In the genomic region with DNA sequence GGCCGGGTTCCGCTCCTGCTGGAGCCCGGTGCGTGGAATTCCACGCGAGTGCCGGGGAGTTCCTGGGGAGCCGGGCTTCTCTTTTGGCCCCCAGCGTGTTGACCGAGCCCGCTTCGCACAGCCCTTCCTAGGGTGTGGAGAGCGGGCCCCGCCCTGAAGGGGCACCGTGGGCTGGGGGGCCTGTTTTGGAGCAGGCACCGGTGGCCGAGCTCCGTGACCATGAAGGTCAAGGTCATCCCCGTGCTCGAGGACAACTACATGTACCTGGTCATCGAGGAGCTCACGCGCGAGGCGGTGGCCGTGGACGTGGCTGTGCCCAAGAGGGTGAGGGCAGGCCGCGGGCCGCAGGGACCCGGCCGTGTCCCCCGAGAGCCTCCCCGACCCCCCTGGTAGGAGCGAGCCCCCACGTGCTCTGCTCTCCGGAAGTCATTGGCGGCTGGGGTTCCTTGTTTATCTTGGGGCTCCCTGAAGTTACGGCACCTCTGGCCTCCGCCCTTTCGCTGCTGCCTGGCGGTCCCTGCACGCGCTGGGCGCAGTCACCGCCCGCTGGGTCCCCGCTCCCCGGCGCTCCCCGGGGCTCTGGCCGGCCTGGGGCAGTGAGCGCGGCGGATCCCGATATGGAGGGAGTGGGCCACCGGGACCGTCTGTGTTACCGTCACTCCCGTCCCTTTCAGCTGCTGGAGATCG, we compare ENCODE assay signal across 1 cellular context.
A peak's percentile ranks its signal among the peaks of the same experiment; 100 is the strongest.
TF ChIP-seq lines count a peak whose summit lies in the region.

No MANE protein-coding gene starts in this region.

TF ChIP-seq in GM12878, 131 proteins besides CTCF, POLR2A, EP300 and RAD21 (continues in another document):
- TF ChIP-seq TBL1XR1 (IDR thresholded peaks at IDR 0.05; ENCODE audit: low read depth, low read length): no peak
- TF ChIP-seq RB1 (IDR thresholded peaks at IDR 0.05; ENCODE audit: borderline replicate concordance): no peak
- no peak for TF ChIP-seq BCL11A (IDR thresholded peaks at IDR 0.05; ENCODE audit: low read depth, low read length)
- TF ChIP-seq, protein P1, sequence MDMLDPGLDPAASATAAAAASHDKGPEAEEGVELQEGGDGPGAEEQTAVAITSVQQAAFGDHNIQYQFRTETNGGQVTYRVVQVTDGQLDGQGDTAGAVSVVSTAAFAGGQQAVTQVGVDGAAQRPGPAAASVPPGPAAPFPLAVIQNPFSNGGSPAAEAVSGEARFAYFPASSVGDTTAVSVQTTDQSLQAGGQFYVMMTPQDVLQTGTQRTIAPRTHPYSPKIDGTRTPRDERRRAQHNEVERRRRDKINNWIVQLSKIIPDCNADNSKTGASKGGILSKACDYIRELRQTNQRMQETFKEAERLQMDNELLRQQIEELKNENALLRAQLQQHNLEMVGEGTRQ (IDR thresholded peaks at IDR 0.05; ENCODE audit: borderline replicate concordance, low read depth, low read length): no peak
- TF ChIP-seq BMI1 (IDR thresholded peaks at IDR 0.05; ENCODE audit: borderline replicate concordance): no peak
- TF ChIP-seq SUZ12 (IDR thresholded peaks at IDR 0.05; ENCODE audit: unreplicated experiment): no peak
- no peak for TF ChIP-seq ETV6 (conservative IDR thresholded peaks at IDR 0.05 in 1 of 2, IDR thresholded peaks at IDR 0.05 in 1 of 2; ENCODE audit: borderline replicate concordance in 1 of 2, low read depth in 1 of 2)
- TF ChIP-seq BRCA1 (IDR thresholded peaks at IDR 0.05; ENCODE audit: low read depth, low read length): no peak
- no peak for TF ChIP-seq ZZZ3 (IDR thresholded peaks at IDR 0.05; ENCODE audit: control insufficient read depth, insufficient read length, low read depth)
- TF ChIP-seq JUNB (IDR thresholded peaks at IDR 0.05): no peak
- TF ChIP-seq FOXM1 (IDR thresholded peaks at IDR 0.05; ENCODE audit: low read depth, low read length): no peak
- TF ChIP-seq MXI1 (IDR thresholded peaks at IDR 0.05; ENCODE audit: low read depth, low read length): no peak
- TF ChIP-seq STAT3 (IDR thresholded peaks at IDR 0.05; ENCODE audit: low read depth, low read length): no peak
- TF ChIP-seq ZNF207 (IDR thresholded peaks at IDR 0.05; ENCODE audit: borderline replicate concordance): no peak
- TF ChIP-seq NR2C1 (IDR thresholded peaks at IDR 0.05): no peak
- TF ChIP-seq, protein P2, sequence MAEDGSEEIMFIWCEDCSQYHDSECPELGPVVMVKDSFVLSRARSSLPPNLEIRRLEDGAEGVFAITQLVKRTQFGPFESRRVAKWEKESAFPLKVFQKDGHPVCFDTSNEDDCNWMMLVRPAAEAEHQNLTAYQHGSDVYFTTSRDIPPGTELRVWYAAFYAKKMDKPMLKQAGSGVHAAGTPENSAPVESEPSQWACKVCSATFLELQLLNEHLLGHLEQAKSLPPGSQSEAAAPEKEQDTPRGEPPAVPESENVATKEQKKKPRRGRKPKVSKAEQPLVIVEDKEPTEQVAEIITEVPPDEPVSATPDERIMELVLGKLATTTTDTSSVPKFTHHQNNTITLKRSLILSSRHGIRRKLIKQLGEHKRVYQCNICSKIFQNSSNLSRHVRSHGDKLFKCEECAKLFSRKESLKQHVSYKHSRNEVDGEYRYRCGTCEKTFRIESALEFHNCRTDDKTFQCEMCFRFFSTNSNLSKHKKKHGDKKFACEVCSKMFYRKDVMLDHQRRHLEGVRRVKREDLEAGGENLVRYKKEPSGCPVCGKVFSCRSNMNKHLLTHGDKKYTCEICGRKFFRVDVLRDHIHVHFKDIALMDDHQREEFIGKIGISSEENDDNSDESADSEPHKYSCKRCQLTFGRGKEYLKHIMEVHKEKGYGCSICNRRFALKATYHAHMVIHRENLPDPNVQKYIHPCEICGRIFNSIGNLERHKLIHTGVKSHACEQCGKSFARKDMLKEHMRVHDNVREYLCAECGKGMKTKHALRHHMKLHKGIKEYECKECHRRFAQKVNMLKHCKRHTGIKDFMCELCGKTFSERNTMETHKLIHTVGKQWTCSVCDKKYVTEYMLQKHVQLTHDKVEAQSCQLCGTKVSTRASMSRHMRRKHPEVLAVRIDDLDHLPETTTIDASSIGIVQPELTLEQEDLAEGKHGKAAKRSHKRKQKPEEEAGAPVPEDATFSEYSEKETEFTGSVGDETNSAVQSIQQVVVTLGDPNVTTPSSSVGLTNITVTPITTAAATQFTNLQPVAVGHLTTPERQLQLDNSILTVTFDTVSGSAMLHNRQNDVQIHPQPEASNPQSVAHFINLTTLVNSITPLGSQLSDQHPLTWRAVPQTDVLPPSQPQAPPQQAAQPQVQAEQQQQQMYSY (CRISPR knock-in tag; IDR thresholded peaks at IDR 0.05): no peak
- no peak for TF ChIP-seq SIX5 (IDR thresholded peaks at IDR 0.05; ENCODE audit: low read depth, low read length, severe bottlenecking)
- TF ChIP-seq SRF (IDR thresholded peaks at IDR 0.05; ENCODE audit: low read depth in 2 of 2, low read length in 2 of 2): no peak
- no peak for TF ChIP-seq EZH2 (IDR thresholded peaks at IDR 0.05; ENCODE audit: borderline replicate concordance, control insufficient read depth, low read depth, low read length)
- TF ChIP-seq NBN (IDR thresholded peaks at IDR 0.05): 0 out of 2 replicates have a peak, but pooled peaks have one; percentile 21
- TF ChIP-seq POU2F2 (IDR thresholded peaks at IDR 0.05; ENCODE audit: borderline replicate concordance, low read depth, low read length): no peak
- no peak for TF ChIP-seq TAF1 (IDR thresholded peaks at IDR 0.05; ENCODE audit: borderline replicate concordance, low read depth, low read length)
- TF ChIP-seq, protein P3, sequence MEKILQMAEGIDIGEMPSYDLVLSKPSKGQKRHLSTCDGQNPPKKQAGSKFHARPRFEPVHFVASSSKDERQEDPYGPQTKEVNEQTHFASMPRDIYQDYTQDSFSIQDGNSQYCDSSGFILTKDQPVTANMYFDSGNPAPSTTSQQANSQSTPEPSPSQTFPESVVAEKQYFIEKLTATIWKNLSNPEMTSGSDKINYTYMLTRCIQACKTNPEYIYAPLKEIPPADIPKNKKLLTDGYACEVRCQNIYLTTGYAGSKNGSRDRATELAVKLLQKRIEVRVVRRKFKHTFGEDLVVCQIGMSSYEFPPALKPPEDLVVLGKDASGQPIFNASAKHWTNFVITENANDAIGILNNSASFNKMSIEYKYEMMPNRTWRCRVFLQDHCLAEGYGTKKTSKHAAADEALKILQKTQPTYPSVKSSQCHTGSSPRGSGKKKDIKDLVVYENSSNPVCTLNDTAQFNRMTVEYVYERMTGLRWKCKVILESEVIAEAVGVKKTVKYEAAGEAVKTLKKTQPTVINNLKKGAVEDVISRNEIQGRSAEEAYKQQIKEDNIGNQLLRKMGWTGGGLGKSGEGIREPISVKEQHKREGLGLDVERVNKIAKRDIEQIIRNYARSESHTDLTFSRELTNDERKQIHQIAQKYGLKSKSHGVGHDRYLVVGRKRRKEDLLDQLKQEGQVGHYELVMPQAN (conservative IDR thresholded peaks at IDR 0.05): no peak
- TF ChIP-seq DPF2 (IDR thresholded peaks at IDR 0.05): 0 out of 2 replicates have a peak, but pooled peaks have one; percentile 26
- TF ChIP-seq MEF2B (IDR thresholded peaks at IDR 0.05; ENCODE audit: partially characterized antibody, poor library complexity, severe bottlenecking): no peak
- TF ChIP-seq, protein P4, sequence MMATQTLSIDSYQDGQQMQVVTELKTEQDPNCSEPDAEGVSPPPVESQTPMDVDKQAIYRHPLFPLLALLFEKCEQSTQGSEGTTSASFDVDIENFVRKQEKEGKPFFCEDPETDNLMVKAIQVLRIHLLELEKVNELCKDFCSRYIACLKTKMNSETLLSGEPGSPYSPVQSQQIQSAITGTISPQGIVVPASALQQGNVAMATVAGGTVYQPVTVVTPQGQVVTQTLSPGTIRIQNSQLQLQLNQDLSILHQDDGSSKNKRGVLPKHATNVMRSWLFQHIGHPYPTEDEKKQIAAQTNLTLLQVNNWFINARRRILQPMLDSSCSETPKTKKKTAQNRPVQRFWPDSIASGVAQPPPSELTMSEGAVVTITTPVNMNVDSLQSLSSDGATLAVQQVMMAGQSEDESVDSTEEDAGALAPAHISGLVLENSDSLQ (IDR thresholded peaks at IDR 0.05): peak; percentile 6; the same call in 1 of the 2 replicates
- no peak for TF ChIP-seq NR2C2 (IDR thresholded peaks at IDR 0.05; ENCODE audit: borderline replicate concordance, control insufficient read depth, insufficient read length, low read depth)
- no peak for TF ChIP-seq ZNF217 (IDR thresholded peaks at IDR 0.05)
- TF ChIP-seq CEBPB (IDR thresholded peaks at IDR 0.05; ENCODE audit: borderline replicate concordance in 1 of 2, low read depth in 2 of 2, low read length in 2 of 2): no peak
- peak; percentile 70 for TF ChIP-seq NR2F1 (conservative IDR thresholded peaks at IDR 0.05)
- TF ChIP-seq, protein P5, sequence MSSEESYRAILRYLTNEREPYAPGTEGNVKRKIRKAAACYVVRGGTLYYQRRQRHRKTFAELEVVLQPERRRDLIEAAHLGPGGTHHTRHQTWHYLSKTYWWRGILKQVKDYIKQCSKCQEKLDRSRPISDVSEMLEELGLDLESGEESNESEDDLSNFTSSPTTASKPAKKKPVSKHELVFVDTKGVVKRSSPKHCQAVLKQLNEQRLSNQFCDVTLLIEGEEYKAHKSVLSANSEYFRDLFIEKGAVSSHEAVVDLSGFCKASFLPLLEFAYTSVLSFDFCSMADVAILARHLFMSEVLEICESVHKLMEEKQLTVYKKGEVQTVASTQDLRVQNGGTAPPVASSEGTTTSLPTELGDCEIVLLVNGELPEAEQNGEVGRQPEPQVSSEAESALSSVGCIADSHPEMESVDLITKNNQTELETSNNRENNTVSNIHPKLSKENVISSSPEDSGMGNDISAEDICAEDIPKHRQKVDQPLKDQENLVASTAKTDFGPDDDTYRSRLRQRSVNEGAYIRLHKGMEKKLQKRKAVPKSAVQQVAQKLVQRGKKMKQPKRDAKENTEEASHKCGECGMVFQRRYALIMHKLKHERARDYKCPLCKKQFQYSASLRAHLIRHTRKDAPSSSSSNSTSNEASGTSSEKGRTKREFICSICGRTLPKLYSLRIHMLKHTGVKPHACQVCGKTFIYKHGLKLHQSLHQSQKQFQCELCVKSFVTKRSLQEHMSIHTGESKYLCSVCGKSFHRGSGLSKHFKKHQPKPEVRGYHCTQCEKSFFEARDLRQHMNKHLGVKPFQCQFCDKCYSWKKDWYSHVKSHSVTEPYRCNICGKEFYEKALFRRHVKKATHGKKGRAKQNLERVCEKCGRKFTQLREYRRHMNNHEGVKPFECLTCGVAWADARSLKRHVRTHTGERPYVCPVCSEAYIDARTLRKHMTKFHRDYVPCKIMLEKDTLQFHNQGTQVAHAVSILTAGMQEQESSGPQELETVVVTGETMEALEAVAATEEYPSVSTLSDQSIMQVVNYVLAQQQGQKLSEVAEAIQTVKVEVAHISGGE (CRISPR knock-in tag; IDR thresholded peaks at IDR 0.05): no peak
- TF ChIP-seq, protein P6, sequence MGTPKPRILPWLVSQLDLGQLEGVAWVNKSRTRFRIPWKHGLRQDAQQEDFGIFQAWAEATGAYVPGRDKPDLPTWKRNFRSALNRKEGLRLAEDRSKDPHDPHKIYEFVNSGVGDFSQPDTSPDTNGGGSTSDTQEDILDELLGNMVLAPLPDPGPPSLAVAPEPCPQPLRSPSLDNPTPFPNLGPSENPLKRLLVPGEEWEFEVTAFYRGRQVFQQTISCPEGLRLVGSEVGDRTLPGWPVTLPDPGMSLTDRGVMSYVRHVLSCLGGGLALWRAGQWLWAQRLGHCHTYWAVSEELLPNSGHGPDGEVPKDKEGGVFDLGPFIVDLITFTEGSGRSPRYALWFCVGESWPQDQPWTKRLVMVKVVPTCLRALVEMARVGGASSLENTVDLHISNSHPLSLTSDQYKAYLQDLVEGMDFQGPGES (IDR thresholded peaks at IDR 0.05): no peak
- TF ChIP-seq PAX8 (IDR thresholded peaks at IDR 0.05): no peak
- TF ChIP-seq PAX5 (IDR thresholded peaks at IDR 0.05; ENCODE audit: borderline replicate concordance, low read depth, low read length): no peak
- no peak for TF ChIP-seq EGR1 (IDR thresholded peaks at IDR 0.05; ENCODE audit: borderline replicate concordance in 1 of 2, low read depth in 2 of 2, low read length in 2 of 2)
- no peak for TF ChIP-seq YY1 (IDR thresholded peaks at IDR 0.05; ENCODE audit: low read depth, low read length)
- peak; percentile 28 for TF ChIP-seq IKZF1 (conservative IDR thresholded peaks at IDR 0.05)
- TF ChIP-seq ATF7 (IDR thresholded peaks at IDR 0.05; ENCODE audit: low read depth): no peak
- TF ChIP-seq, protein P7, sequence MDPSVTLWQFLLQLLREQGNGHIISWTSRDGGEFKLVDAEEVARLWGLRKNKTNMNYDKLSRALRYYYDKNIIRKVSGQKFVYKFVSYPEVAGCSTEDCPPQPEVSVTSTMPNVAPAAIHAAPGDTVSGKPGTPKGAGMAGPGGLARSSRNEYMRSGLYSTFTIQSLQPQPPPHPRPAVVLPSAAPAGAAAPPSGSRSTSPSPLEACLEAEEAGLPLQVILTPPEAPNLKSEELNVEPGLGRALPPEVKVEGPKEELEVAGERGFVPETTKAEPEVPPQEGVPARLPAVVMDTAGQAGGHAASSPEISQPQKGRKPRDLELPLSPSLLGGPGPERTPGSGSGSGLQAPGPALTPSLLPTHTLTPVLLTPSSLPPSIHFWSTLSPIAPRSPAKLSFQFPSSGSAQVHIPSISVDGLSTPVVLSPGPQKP (IDR thresholded peaks at IDR 0.05; ENCODE audit: low read depth, low read length): no peak
- TF ChIP-seq, protein P8, sequence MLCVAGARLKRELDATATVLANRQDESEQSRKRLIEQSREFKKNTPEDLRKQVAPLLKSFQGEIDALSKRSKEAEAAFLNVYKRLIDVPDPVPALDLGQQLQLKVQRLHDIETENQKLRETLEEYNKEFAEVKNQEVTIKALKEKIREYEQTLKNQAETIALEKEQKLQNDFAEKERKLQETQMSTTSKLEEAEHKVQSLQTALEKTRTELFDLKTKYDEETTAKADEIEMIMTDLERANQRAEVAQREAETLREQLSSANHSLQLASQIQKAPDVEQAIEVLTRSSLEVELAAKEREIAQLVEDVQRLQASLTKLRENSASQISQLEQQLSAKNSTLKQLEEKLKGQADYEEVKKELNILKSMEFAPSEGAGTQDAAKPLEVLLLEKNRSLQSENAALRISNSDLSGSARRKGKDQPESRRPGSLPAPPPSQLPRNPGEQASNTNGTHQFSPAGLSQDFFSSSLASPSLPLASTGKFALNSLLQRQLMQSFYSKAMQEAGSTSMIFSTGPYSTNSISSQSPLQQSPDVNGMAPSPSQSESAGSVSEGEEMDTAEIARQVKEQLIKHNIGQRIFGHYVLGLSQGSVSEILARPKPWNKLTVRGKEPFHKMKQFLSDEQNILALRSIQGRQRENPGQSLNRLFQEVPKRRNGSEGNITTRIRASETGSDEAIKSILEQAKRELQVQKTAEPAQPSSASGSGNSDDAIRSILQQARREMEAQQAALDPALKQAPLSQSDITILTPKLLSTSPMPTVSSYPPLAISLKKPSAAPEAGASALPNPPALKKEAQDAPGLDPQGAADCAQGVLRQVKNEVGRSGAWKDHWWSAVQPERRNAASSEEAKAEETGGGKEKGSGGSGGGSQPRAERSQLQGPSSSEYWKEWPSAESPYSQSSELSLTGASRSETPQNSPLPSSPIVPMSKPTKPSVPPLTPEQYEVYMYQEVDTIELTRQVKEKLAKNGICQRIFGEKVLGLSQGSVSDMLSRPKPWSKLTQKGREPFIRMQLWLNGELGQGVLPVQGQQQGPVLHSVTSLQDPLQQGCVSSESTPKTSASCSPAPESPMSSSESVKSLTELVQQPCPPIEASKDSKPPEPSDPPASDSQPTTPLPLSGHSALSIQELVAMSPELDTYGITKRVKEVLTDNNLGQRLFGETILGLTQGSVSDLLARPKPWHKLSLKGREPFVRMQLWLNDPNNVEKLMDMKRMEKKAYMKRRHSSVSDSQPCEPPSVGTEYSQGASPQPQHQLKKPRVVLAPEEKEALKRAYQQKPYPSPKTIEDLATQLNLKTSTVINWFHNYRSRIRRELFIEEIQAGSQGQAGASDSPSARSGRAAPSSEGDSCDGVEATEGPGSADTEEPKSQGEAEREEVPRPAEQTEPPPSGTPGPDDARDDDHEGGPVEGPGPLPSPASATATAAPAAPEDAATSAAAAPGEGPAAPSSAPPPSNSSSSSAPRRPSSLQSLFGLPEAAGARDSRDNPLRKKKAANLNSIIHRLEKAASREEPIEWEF (IDR thresholded peaks at IDR 0.05; ENCODE audit: insufficient replicate concordance, low read depth, low read length): no peak
- peak in 1 of 2 experiments; percentile 39; a peak in 2 of 4 replicates for TF ChIP-seq BHLHE40 (IDR thresholded peaks at IDR 0.05; ENCODE audit: borderline replicate concordance in 1 of 2, low read depth in 2 of 2, low read length in 1 of 2)
